Comparison of ENCODE assay signal across 10 cellular contexts in genomic region chrX:154620763-154621414, GRCh38. TPM values are rescaled to one million over a fixed set of nuclear protein-coding genes. Genes with fewer than 3 reads are reported as not detected.
DNase-seq lines count a peak whose midpoint lies in the region; ATAC-seq, FAIRE-seq and TF ChIP-seq lines count a peak whose summit lies in the region.
"Not testable (repeated sequence)": the region's sequence is repeated elsewhere in the genome, so short reads cannot be mapped to it uniquely, and the experiment has no call there.
"Had no signal": no experiment of that assay in that cellular context is flagged by ENCODE, and none has a peak within 500 bp of the region (broad histone marks: within the 10 kb centered on the region; RNA-seq: fewer than 3 reads in every experiment).

No MANE protein-coding gene starts in this region.

- FAIRE-seq in GM19239 (lab: Jason Lieb, UNC), result peak; percentile 96
- FAIRE-seq in H1 (lab: Jason Lieb, UNC), result peak; percentile 97

- not testable (repeated sequence) for H3K79me1 ChIP-seq in H1 (ENCODE audit: low read depth, low read length)

- not testable (repeated sequence) for H3K9me3 ChIP-seq in PC-9 (ENCODE audit: insufficient read depth, low read depth); H1 (ENCODE audit: insufficient read depth in 2 of 2, low read depth in 1 of 2, low read length in 1 of 2); heart right ventricle; psoas muscle

- H2AFZ ChIP-seq in PC-9; H1 (ENCODE audit: low read length): not testable (repeated sequence)

- POLR2A ChIA-PET in PC-9 (lab: Charles Lee; ENCODE audit: unreplicated experiment); H1 (lab: Charles Lee; ENCODE audit: partially characterized antibody): not testable (repeated sequence)

- H3K9me3 Mint-ChIP-seq in activated T-helper 17 cell treated with anti-CD3 and anti-CD28 coated beads, Interleukin-2, amount 50 U/mL, for 72 hours, result not testable (repeated sequence)

- H3K79me2 ChIP-seq in PC-9 (ENCODE audit: low read depth); H1 (ENCODE audit: control insufficient read depth in 1 of 2, insufficient read depth in 2 of 2, low read length in 2 of 2): not testable (repeated sequence)

- not testable (repeated sequence) for H3K23me2 ChIP-seq in H1 (ENCODE audit: low read depth, low read length)

- H3F3A ChIP-seq in PC-9 (ENCODE audit: insufficient read depth, low read depth), result not testable (repeated sequence)

- H3K4me1 ChIP-seq in PC-9 (replicated peaks; ENCODE audit: insufficient read depth); H1 (replicated peaks in 1 of 4; ENCODE audit: control insufficient read depth in 3 of 4, insufficient read depth in 4 of 4, low read length in 3 of 4); heart right ventricle; psoas muscle: not testable (repeated sequence)

- CTCF ChIA-PET in PC-9 (lab: Charles Lee); H1 (lab: Charles Lee; ENCODE audit: partially characterized antibody): not testable (repeated sequence)

- H3K4me3 Mint-ChIP-seq in activated T-helper 17 cell treated with anti-CD3 and anti-CD28 coated beads, Interleukin-2, amount 50 U/mL, for 72 hours, result not testable (repeated sequence)

- H3K14ac ChIP-seq in H1 (ENCODE audit: insufficient read length), result not testable (repeated sequence)

- H3K27ac Mint-ChIP-seq in activated T-helper 17 cell treated with anti-CD3 and anti-CD28 coated beads, Interleukin-2, amount 50 U/mL, for 72 hours, result not testable (repeated sequence)

- no CpG with 5 or more reads among the region's 11 CpGs for WGBS in H1 (ENCODE audit: extremely low coverage in 1 of 2, insufficient coverage in 1 of 2, insufficient read length in 1 of 2, insufficient replicate concordance in 2 of 2, low coverage in 1 of 2, low lambda C conversion rate in 2 of 2, missing lambda C conversion rate in 1 of 2), 2 experiments
- WGBS in heart right ventricle, 2 donors, result 28 to 40% methylated on average over 2 of the region's 11 CpGs
- 17 to 44% methylated on average over 2 to 3 of the region's 11 CpGs; no CpG with 5 or more reads in 1 of the 3 donors for WGBS in psoas muscle, 3 donors

- H3K27ac ChIP-seq in PC-9; H1 (ENCODE audit: low read depth, low read length); heart right ventricle; psoas muscle: not testable (repeated sequence)

- not testable (repeated sequence) for H2BK15ac ChIP-seq in H1 (ENCODE audit: low read length)

- not testable (repeated sequence) for H3K27me3 ChIP-seq in PC-9 (ENCODE audit: insufficient read depth, low read depth); H1 (replicated peaks in 1 of 4; ENCODE audit: control insufficient read depth in 3 of 4, extremely low read depth in 1 of 4, insufficient read depth in 3 of 4, low read length in 3 of 4); heart right ventricle; psoas muscle (ENCODE audit: insufficient read depth in 3 of 3, low read length in 2 of 3)

- H2BK5ac ChIP-seq in H1 (ENCODE audit: low read depth, low read length), result not testable (repeated sequence)

- TF ChIP-seq POLR2A in H1 (IDR thresholded peaks at IDR 0.05; ENCODE audit: control extremely low read depth in 1 of 2, low read depth in 2 of 2, low read length in 2 of 2), result not testable (repeated sequence)

- H3K56ac ChIP-seq in H1 (replicated peaks; ENCODE audit: insufficient read length, low read depth, low read length), result not testable (repeated sequence)

- H2BK120ac ChIP-seq in H1 (replicated peaks; ENCODE audit: low read depth, low read length), result not testable (repeated sequence)

- not testable (repeated sequence) for H3K4me3 ChIP-seq in PC-9; H1 (ENCODE audit: extremely low read depth in 1 of 4, insufficient read depth in 2 of 4, low read depth in 3 of 4, low read length in 4 of 4); heart right ventricle; psoas muscle

- not testable (repeated sequence) for H3K27me3 Mint-ChIP-seq in activated T-helper 17 cell treated with anti-CD3 and anti-CD28 coated beads, Interleukin-2, amount 50 U/mL, for 72 hours

- ATAC-seq in activated T-helper 17 cell treated with anti-CD3 and anti-CD28 coated beads, Interleukin-2, amount 50 U/mL, for 72 hours (replicated peaks), result peak; percentile 54
- ATAC-seq in heart right ventricle (peak in 7 of 8 donors; percentile 31 to 78 (median 74)), left lobe of liver (peak; percentile 82), psoas muscle (peak in 3 of 4 donors; percentile 61 to 67 (median 66))

- not testable (repeated sequence) for H2BK12ac ChIP-seq in H1 (ENCODE audit: low read depth, low read length)

- H2AK5ac ChIP-seq in H1 (ENCODE audit: low read depth, low read length), result not testable (repeated sequence)

- H3K23ac ChIP-seq in H1 (ENCODE audit: insufficient read length), result not testable (repeated sequence)

- H3K18ac ChIP-seq in H1 (ENCODE audit: extremely low read depth, low read length), result not testable (repeated sequence)

- not testable (repeated sequence) for H3K4me2 ChIP-seq in PC-9; H1 (ENCODE audit: insufficient read depth in 1 of 2, low read depth in 2 of 2, low read length in 2 of 2)

- not testable (repeated sequence) for BruUV-seq in PC-9 (replicated peaks; lab: Mats Ljungman, UMichigan)

- H3K36me3 ChIP-seq in PC-9 (ENCODE audit: low read depth); H1 (ENCODE audit: control insufficient read depth in 2 of 4, insufficient read depth in 4 of 4, low read length in 3 of 4); heart right ventricle; psoas muscle (ENCODE audit: insufficient read depth in 1 of 2, low read depth in 1 of 2): not testable (repeated sequence)

- H3K36me3 Mint-ChIP-seq in activated T-helper 17 cell treated with anti-CD3 and anti-CD28 coated beads, Interleukin-2, amount 50 U/mL, for 72 hours (ENCODE audit: low read depth), result not testable (repeated sequence)

- not testable (repeated sequence) for H4K8ac ChIP-seq in H1 (ENCODE audit: extremely low read depth, insufficient read depth, low read length)

- H4K20me1 ChIP-seq in PC-9 (ENCODE audit: insufficient read depth); H1 (replicated peaks in 1 of 2; ENCODE audit: control insufficient read depth in 1 of 2, insufficient read depth in 2 of 2, low read length in 2 of 2): not testable (repeated sequence)

- intact Hi-C loops in PC-9 (cut with micrococcal nuclease; ENCODE audit: unreplicated experiment); heart right ventricle (cut with DNase I); psoas muscle (cut with DNase I): not testable (repeated sequence)

- H4K91ac ChIP-seq in H1 (replicated peaks; ENCODE audit: insufficient read length, low read length), result not testable (repeated sequence)

- TF ChIP-seq EP300 in H1 (IDR thresholded peaks at IDR 0.05; ENCODE audit: borderline replicate concordance in 1 of 2, low read depth in 2 of 2, low read length in 2 of 2), result not testable (repeated sequence)

- H3K9ac ChIP-seq in H1 (replicated peaks in 1 of 4; ENCODE audit: extremely low read depth in 1 of 4, low read depth in 3 of 4, low read length in 3 of 4), result not testable (repeated sequence)

- not testable (repeated sequence) for H3K9me2 ChIP-seq in PC-9 (ENCODE audit: insufficient read depth)

- not testable (repeated sequence) for TF ChIP-seq RAD21 in H1 (IDR thresholded peaks at IDR 0.05 in 1 of 2, conservative IDR thresholded peaks at IDR 0.05 in 1 of 2; ENCODE audit: low read depth in 2 of 2, low read length in 2 of 2)

- H2BK20ac ChIP-seq in H1 (ENCODE audit: low read length), result not testable (repeated sequence)

- not testable (repeated sequence) for H3K4ac ChIP-seq in H1 (replicated peaks; ENCODE audit: insufficient read length, low read depth, low read length)

- not testable (repeated sequence) for DNase-seq in GM19239 (ENCODE audit: insufficient read length, low spot score); PC-9; H1 (ENCODE audit: low read depth in 1 of 2, low spot score in 2 of 2); heart right ventricle; left lobe of liver (ENCODE audit: low spot score); psoas muscle

- 0 out of 2 replicates have a peak, but pooled peaks have one; percentile 23 for TF ChIP-seq CTCF in PC-9 (conservative IDR thresholded peaks at IDR 0.05)
- TF ChIP-seq CTCF in H1 (IDR thresholded peaks at IDR 0.05; ENCODE audit: control extremely low read depth in 1 of 3, insufficient read depth in 1 of 3, low read depth in 1 of 3, low read length in 3 of 3); heart right ventricle (IDR thresholded peaks at IDR 0.05); psoas muscle (IDR thresholded peaks at IDR 0.05): not testable (repeated sequence)

- H3K4me1 Mint-ChIP-seq in activated T-helper 17 cell treated with anti-CD3 and anti-CD28 coated beads, Interleukin-2, amount 50 U/mL, for 72 hours, result not testable (repeated sequence)

- H4K5ac ChIP-seq in H1 (ENCODE audit: insufficient read length, low read depth, low read length), result not testable (repeated sequence)

RNA-seq across cellular contexts. Expression of gene CTAG1B, which starts 1.8 kb away (rescaled TPM):
- total RNA-seq in PC-9 (2021) (not detected in 2 replicates), heart right ventricle (not detected), left lobe of liver (not detected), psoas muscle (not detected)
- not detected for total RNA-seq in activated T-helper 17 cell treated with anti-CD3 and anti-CD28 coated beads, Interleukin-2, amount 50 U/mL, for 72 hours
- not detected in 2 replicates for total RNA-seq in H1 (2021; fragmentation: NEBNext Ultra II Directional; extraction: Animal tissue kit (Norgen Biotek cat#: 25700))
- polyA plus RNA-seq in H1 (2011; rRNA removed) (not detected in 2 replicates), heart right ventricle (not detected), psoas muscle (not detected)
- not detected for polyA plus RNA-seq in H1 (2011; cell fraction: cytosol; rRNA removed)
- not detected for polyA plus RNA-seq in H1 (2011; cell fraction: nucleus; rRNA removed)
- polyA plus RNA-seq in H1 (2012, experiment 1 of 2), result not detected in 4 replicates
- polyA plus RNA-seq in H1 (2012, experiment 2 of 2), result not detected
- not detected for polyA plus RNA-seq in H1 (2013, experiment 1 of 2)
- not detected for polyA plus RNA-seq in H1 (2013, experiment 2 of 2)
- not detected in 2 replicates for polyA minus RNA-seq in H1 (2011; rRNA and poly(A)+ RNA removed)
- not detected for polyA minus RNA-seq in H1 (2011; cell fraction: cytosol; rRNA and poly(A)+ RNA removed)
- polyA minus RNA-seq in H1 (2011; cell fraction: nucleus; rRNA and poly(A)+ RNA removed), result not detected
- total RNA-seq: HT-29, LHCN-M2 had no signal
- polyA plus RNA-seq: IgD-negative memory B cell had no signal

RNA-seq across cellular contexts. Expression of gene CTAG2, which starts 32.5 kb away (rescaled TPM):
- total RNA-seq in PC-9 (2021) (not detected in 2 replicates), heart right ventricle (not detected), left lobe of liver (not detected), psoas muscle (under 1 TPM in 1 of 4 donors, not detected in 3; 0.39 TPM)
- total RNA-seq in activated T-helper 17 cell treated with anti-CD3 and anti-CD28 coated beads, Interleukin-2, amount 50 U/mL, for 72 hours, result not detected
- not detected in 2 replicates for total RNA-seq in H1 (2021; fragmentation: NEBNext Ultra II Directional; extraction: Animal tissue kit (Norgen Biotek cat#: 25700))
- polyA plus RNA-seq in H1 (2011; rRNA removed) (not detected in 2 replicates), heart right ventricle (not detected), psoas muscle (1 to 10 TPM in 1 of 3 donors, not detected in 2; 4.9 TPM)
- not detected for polyA plus RNA-seq in H1 (2011; cell fraction: cytosol; rRNA removed)
- polyA plus RNA-seq in H1 (2011; cell fraction: nucleus; rRNA removed), result not detected
- polyA plus RNA-seq in H1 (2012, experiment 1 of 2), result not detected in 4 replicates
- polyA plus RNA-seq in H1 (2012, experiment 2 of 2), result not detected
- polyA plus RNA-seq in H1 (2013, experiment 1 of 2), result not detected
- not detected for polyA plus RNA-seq in H1 (2013, experiment 2 of 2)
- polyA minus RNA-seq in H1 (2011; rRNA and poly(A)+ RNA removed), result not detected in 2 replicates
- polyA minus RNA-seq in H1 (2011; cell fraction: cytosol; rRNA and poly(A)+ RNA removed), result not detected
- polyA minus RNA-seq in H1 (2011; cell fraction: nucleus; rRNA and poly(A)+ RNA removed), result not detected
- total RNA-seq: HT-29, LHCN-M2 had no signal
- polyA plus RNA-seq: IgD-negative memory B cell had no signal

RNA-seq across cellular contexts. Expression of gene CTAG1A, which starts 36.0 kb away (rescaled TPM):
- total RNA-seq in PC-9 (2021) (not detected in 2 replicates), heart right ventricle (not detected), left lobe of liver (not detected), psoas muscle (not detected)
- not detected for total RNA-seq in activated T-helper 17 cell treated with anti-CD3 and anti-CD28 coated beads, Interleukin-2, amount 50 U/mL, for 72 hours
- total RNA-seq in H1 (2021; fragmentation: NEBNext Ultra II Directional; extraction: Animal tissue kit (Norgen Biotek cat#: 25700)), result not detected in 2 replicates
- polyA plus RNA-seq in H1 (2011; rRNA removed) (not detected in 2 replicates), heart right ventricle (not detected), psoas muscle (not detected)
- polyA plus RNA-seq in H1 (2011; cell fraction: cytosol; rRNA removed), result not detected
- 0.31 TPM for polyA plus RNA-seq in H1 (2011; cell fraction: nucleus; rRNA removed)
- not detected in 4 replicates for polyA plus RNA-seq in H1 (2012, experiment 1 of 2)
- not detected for polyA plus RNA-seq in H1 (2012, experiment 2 of 2)
- polyA plus RNA-seq in H1 (2013, experiment 1 of 2), result not detected
- polyA plus RNA-seq in H1 (2013, experiment 2 of 2), result not detected
- not detected in 2 replicates for polyA minus RNA-seq in H1 (2011; rRNA and poly(A)+ RNA removed)
- not detected for polyA minus RNA-seq in H1 (2011; cell fraction: cytosol; rRNA and poly(A)+ RNA removed)
- polyA minus RNA-seq in H1 (2011; cell fraction: nucleus; rRNA and poly(A)+ RNA removed), result not detected
- total RNA-seq: HT-29, LHCN-M2 had no signal
- polyA plus RNA-seq: IgD-negative memory B cell had no signal
